9 cellular contexts compared by ENCODE assay signal in the genomic region with DNA sequence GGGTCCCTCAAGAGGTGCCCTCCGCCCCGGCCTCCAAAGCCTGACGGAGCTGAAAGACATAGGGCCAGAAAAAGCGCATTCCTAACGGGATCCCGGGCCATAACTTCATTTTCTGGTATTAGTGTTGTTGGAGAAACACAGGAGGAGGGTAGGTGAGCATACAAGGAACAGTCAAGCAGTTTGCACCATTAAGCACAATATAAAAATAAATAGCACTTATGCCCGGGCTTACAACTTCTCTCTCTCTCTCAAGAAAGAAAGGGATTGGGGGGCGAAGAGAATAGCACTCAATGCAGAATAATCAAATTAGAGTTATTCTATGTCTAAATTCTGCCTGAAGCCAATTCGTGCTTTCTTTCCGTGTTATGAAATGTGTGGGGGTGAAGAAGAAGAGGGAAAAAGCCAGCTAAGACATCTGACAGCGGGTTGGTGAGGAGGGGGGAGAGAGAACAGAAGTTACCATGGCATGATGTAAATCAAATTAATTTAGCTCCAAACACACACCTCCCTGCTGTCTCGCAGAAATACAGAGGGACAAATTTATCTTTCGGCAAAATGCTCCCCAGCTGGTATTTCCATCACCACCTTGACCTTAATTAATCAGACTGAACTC. TPM values are rescaled to one million over a fixed set of nuclear protein-coding genes. Genes with fewer than 3 reads are reported as not detected.
DNase-seq lines count a peak whose midpoint lies in the region; ATAC-seq and TF ChIP-seq lines count a peak whose summit lies in the region.
"Had no signal": no experiment of that assay in that cellular context is flagged by ENCODE, and none has a peak within 500 bp of the region (broad histone marks: within the 10 kb centered on the region; RNA-seq: fewer than 3 reads in every experiment).

No MANE protein-coding gene starts in this region.

- TF ChIP-seq POLR2A in Peyer's patch (IDR thresholded peaks at IDR 0.05) = no peak

- intact Hi-C loops in CD4-positive, alpha-beta T cell (cut with DNase I, micrococcal nuclease) = no loop called here
- intact Hi-C loops in psoas muscle (cut with DNase I) = no loop called here

- POLR2A ChIA-PET in CD4-positive, alpha-beta T cell (lab: Charles Lee) = no interaction called here

- CTCF ChIA-PET in CD4-positive, alpha-beta T cell (lab: Charles Lee) = no interaction called here

- DNase-seq in CD4-positive, alpha-beta T cell = no peak
- DNase-seq in Peyer's patch (no peak), glutamatergic neuron (no peak), psoas muscle (no peak)
- no peak for DNase-seq in activated CD4-positive, alpha-beta T cell treated with anti-CD3 and anti-CD28 coated beads, Interleukin-2, amount 50 U/mL, for 1 hour
- no peak for DNase-seq in effector memory CD4-positive, alpha-beta T cell
- DNase-seq: SJCRH30 had no signal

- no peaks in the 10 kb centered on the region for H3K36me3 ChIP-seq in Peyer's patch
- no peaks in the 10 kb centered on the region for H3K36me3 ChIP-seq in psoas muscle (ENCODE audit: insufficient read depth in 1 of 2, low read depth in 1 of 2)
- H3K36me3 ChIP-seq in effector memory CD4-positive, alpha-beta T cell (ENCODE audit: control insufficient read depth, insufficient read depth, low read length) = no peaks in the 10 kb centered on the region
- H3K36me3 ChIP-seq: SJCRH30 had no signal

- no peaks in the 10 kb centered on the region for H3K9me3 Mint-ChIP-seq in CD4-positive, alpha-beta T cell
- H3K9me3 Mint-ChIP-seq in glutamatergic neuron (ENCODE audit: unreplicated experiment) = peaks cover 17% of the 10 kb centered on the region

- no peak overlapping the region for H3K27ac Mint-ChIP-seq in CD4-positive, alpha-beta T cell
- H3K27ac Mint-ChIP-seq in glutamatergic neuron (ENCODE audit: unreplicated experiment) = peak overlapping the region; percentile 34

- H3K4me1 ChIP-seq in Peyer's patch = peaks cover 0 to 12% (median 0%) of the 10 kb centered on the region in 4 donors
- no peaks in the 10 kb centered on the region for H3K4me1 ChIP-seq in psoas muscle
- H3K4me1 ChIP-seq in effector memory CD4-positive, alpha-beta T cell (ENCODE audit: control insufficient read depth, insufficient read depth, low read length, poor library complexity, severe bottlenecking) = peaks cover 3% of the 10 kb centered on the region
- H3K4me1 ChIP-seq: SJCRH30 had no signal

- WGBS in psoas muscle, 3 donors = 30 to 37% (median 33%) methylated on average over 13 of the region's 13 CpGs

- no peak for TF ChIP-seq CTCF in CD4-positive, alpha-beta T cell (IDR thresholded peaks at IDR 0.05)
- no peak for TF ChIP-seq CTCF in Peyer's patch (IDR thresholded peaks at IDR 0.05)
- no peak for TF ChIP-seq CTCF in glutamatergic neuron (IDR thresholded peaks at IDR 0.05; ENCODE audit: partially characterized antibody, unreplicated experiment)
- no peak for TF ChIP-seq CTCF in psoas muscle (IDR thresholded peaks at IDR 0.05)

- peaks cover 71% of the 10 kb centered on the region for H3K27me3 Mint-ChIP-seq in CD4-positive, alpha-beta T cell
- peaks cover 11% of the 10 kb centered on the region for H3K27me3 Mint-ChIP-seq in glutamatergic neuron (ENCODE audit: unreplicated experiment)

- H3K27ac ChIP-seq in CD4-positive, alpha-beta T cell (ENCODE audit: low read depth, low read length) = no peak overlapping the region
- H3K27ac ChIP-seq in Peyer's patch (peak overlapping the region; percentile 39 to 89 (median 63)), psoas muscle (no peak overlapping the region)
- no peak overlapping the region for H3K27ac ChIP-seq in effector memory CD4-positive, alpha-beta T cell (ENCODE audit: insufficient read depth, low read length, poor library complexity, severe bottlenecking)
- H3K27ac ChIP-seq: SJCRH30 had no signal

- no peaks in the 10 kb centered on the region for H3K9me3 ChIP-seq in CD4-positive, alpha-beta T cell (ENCODE audit: control insufficient read depth, low read length)
- H3K9me3 ChIP-seq in Peyer's patch = no peaks in the 10 kb centered on the region
- H3K9me3 ChIP-seq in psoas muscle = no peaks in the 10 kb centered on the region
- H3K9me3 ChIP-seq in effector memory CD4-positive, alpha-beta T cell (ENCODE audit: control insufficient read depth, low read length) = no peaks in the 10 kb centered on the region
- H3K9me3 ChIP-seq: SJCRH30 had no signal

- peak overlapping the region; percentile 60 for H3K4me3 Mint-ChIP-seq in CD4-positive, alpha-beta T cell
- H3K4me3 Mint-ChIP-seq in glutamatergic neuron (ENCODE audit: unreplicated experiment) = peak overlapping the region; percentile 84

- H3K4me3 ChIP-seq in Peyer's patch = peak overlapping the region; percentile 34 to 72 (median 52)
- H3K4me3 ChIP-seq in psoas muscle = peak overlapping the region; percentile 64
- no peak overlapping the region for H3K4me3 ChIP-seq in effector memory CD4-positive, alpha-beta T cell (ENCODE audit: insufficient read depth, low read depth, low read length, poor library complexity, severe bottlenecking)
- H3K4me3 ChIP-seq: SJCRH30 had no signal

- peaks cover 31% of the 10 kb centered on the region for H3K27me3 ChIP-seq in CD4-positive, alpha-beta T cell (ENCODE audit: control insufficient read depth, insufficient read depth, low read length)
- H3K27me3 ChIP-seq in Peyer's patch (peaks cover 0 to 4% of the 10 kb centered on the region in 2 donors), psoas muscle (ENCODE audit: insufficient read depth in 3 of 3, low read length in 2 of 3) (peaks cover 0 to 35% (median 9%) of the 10 kb centered on the region in 3 donors)
- peaks cover 10% of the 10 kb centered on the region for H3K27me3 ChIP-seq in effector memory CD4-positive, alpha-beta T cell (replicated peaks; ENCODE audit: control insufficient read depth, insufficient read depth, low read length, poor library complexity, severe bottlenecking)
- H3K27me3 ChIP-seq: SJCRH30 had no signal

- no peaks in the 10 kb centered on the region for H3K36me3 Mint-ChIP-seq in CD4-positive, alpha-beta T cell (ENCODE audit: low read depth)
- H3K36me3 Mint-ChIP-seq in glutamatergic neuron (ENCODE audit: unreplicated experiment) = peaks cover 17% of the 10 kb centered on the region

- H3K4me1 Mint-ChIP-seq in CD4-positive, alpha-beta T cell (ENCODE audit: low read depth) = peaks cover 15% of the 10 kb centered on the region
- H3K4me1 Mint-ChIP-seq in glutamatergic neuron (ENCODE audit: low read depth, unreplicated experiment) = peaks cover 42% of the 10 kb centered on the region

- no peak for ATAC-seq in CD4-positive, alpha-beta T cell (ENCODE audit: poor library complexity)
- ATAC-seq in psoas muscle (no peak), GM18502 (IDR thresholded peaks at IDR 0.05; ENCODE audit: poor library complexity, unreplicated experiment) (no peak), SK-N-SH treated with all-trans-retinoic acid at 6 μM for 48 hours (no peak)

TF ChIP-seq in SK-N-SH treated with all-trans-retinoic acid at 6 μM for 48 hours, 23 proteins besides CTCF, POLR2A, EP300 and RAD21:
- TF ChIP-seq RARB (CRISPR knock-in tag; IDR thresholded peaks at IDR 0.05) (no peak), ARNTL (CRISPR knock-in tag; IDR thresholded peaks at IDR 0.05; ENCODE audit: borderline replicate concordance, low read depth) (no peak), ZNF70 (CRISPR knock-in tag; IDR thresholded peaks at IDR 0.05) (no peak)
- TF ChIP-seq, protein P1, sequence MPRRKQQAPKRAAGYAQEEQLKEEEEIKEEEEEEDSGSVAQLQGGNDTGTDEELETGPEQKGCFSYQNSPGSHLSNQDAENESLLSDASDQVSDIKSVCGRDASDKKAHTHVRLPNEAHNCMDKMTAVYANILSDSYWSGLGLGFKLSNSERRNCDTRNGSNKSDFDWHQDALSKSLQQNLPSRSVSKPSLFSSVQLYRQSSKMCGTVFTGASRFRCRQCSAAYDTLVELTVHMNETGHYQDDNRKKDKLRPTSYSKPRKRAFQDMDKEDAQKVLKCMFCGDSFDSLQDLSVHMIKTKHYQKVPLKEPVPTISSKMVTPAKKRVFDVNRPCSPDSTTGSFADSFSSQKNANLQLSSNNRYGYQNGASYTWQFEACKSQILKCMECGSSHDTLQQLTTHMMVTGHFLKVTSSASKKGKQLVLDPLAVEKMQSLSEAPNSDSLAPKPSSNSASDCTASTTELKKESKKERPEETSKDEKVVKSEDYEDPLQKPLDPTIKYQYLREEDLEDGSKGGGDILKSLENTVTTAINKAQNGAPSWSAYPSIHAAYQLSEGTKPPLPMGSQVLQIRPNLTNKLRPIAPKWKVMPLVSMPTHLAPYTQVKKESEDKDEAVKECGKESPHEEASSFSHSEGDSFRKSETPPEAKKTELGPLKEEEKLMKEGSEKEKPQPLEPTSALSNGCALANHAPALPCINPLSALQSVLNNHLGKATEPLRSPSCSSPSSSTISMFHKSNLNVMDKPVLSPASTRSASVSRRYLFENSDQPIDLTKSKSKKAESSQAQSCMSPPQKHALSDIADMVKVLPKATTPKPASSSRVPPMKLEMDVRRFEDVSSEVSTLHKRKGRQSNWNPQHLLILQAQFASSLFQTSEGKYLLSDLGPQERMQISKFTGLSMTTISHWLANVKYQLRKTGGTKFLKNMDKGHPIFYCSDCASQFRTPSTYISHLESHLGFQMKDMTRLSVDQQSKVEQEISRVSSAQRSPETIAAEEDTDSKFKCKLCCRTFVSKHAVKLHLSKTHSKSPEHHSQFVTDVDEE (CRISPR knock-in tag; IDR thresholded peaks at IDR 0.05) = no peak

RNA-seq across cellular contexts. Expression of a gene that starts 0.5 kb away (rescaled TPM):
- total RNA-seq in CD4-positive, alpha-beta T cell = not detected
- total RNA-seq in Peyer's patch (10 to 100 TPM in 1 of 4 donors, 1 to 10 TPM in 3; 3.9 to 11.2 (median 6.8) TPM), glutamatergic neuron (ENCODE audit: unreplicated experiment) (1.5 TPM), psoas muscle (not detected)
- polyA plus RNA-seq in psoas muscle = under 1 TPM in 1 of 3 donors, not detected in 2; 0.04 TPM
- total RNA-seq: SJCRH30 had no signal

RNA-seq across cellular contexts. Expression of a gene that starts 56.7 kb away (rescaled TPM):
- total RNA-seq in CD4-positive, alpha-beta T cell = not detected
- total RNA-seq in Peyer's patch (1 to 10 TPM; 3.3 to 9.8 (median 4.0) TPM), glutamatergic neuron (ENCODE audit: unreplicated experiment) (not detected), psoas muscle (1 to 10 TPM; 2.7 to 9.7 (median 4.8) TPM)
- polyA plus RNA-seq in psoas muscle = 1 to 10 TPM; 1.7 to 9.7 (median 4.8) TPM

Comparison
In these comparisons a context has a peak if more than half of its experiments do, and no peak if none do; other contexts are left out.
1. H3K27ac ChIP-seq: peak in Peyer's patch (4 of 4); none in CD4-positive, alpha-beta T cell (single experiment), psoas muscle (single experiment) and effector memory CD4-positive, alpha-beta T cell (single experiment).